In the genomic region with DNA sequence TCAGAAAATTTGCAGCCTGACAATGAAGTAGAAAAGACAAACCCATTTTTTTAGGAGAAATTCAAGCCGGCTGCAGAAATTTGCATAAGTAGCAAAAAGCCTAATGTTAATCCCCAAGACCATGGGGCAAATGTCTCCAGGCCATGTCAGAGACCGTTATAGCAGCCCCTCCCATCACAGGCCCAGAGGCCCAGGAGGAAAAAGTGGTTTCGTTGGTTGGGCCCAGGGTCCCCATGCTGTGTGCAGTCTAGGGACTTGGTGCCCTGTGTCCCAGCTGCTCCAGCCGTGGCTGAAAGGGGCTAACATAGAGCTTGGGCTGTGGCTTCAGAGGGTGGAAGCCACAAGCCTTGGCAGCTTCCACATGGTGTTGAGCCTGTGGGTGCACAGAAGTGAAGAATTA, we compare ENCODE assay signal across 3 cellular contexts. TPM values are rescaled to one million over a fixed set of nuclear protein-coding genes. Genes with fewer than 3 reads are reported as not detected.
"Had no signal": no experiment of that assay in that cellular context is flagged by ENCODE, and none has a peak within 500 bp of the region (broad histone marks: within the 10 kb centered on the region; RNA-seq: fewer than 3 reads in every experiment).

No MANE protein-coding gene starts in this region.

RNA-seq across cellular contexts. Expression of a gene that starts 9.6 kb away (rescaled TPM):
- total RNA-seq: activated CD8-positive, alpha-beta T cell treated with anti-CD3 and anti-CD28 coated beads, Interleukin-2, amount 10 ng/mL, durations not matched to agents 7 days and 5 days; T-helper 1 cell treated with Interleukin-12 subunit alpha and Interleukin-12 subunit beta and Interleukin-4 antibody, amounts not matched to agents 30 ng/mL and 1 ng/mL, for 36 hours; T-helper 17 cell had no signal
